ENCODE assay signal across 1 cellular context in the genomic region with DNA sequence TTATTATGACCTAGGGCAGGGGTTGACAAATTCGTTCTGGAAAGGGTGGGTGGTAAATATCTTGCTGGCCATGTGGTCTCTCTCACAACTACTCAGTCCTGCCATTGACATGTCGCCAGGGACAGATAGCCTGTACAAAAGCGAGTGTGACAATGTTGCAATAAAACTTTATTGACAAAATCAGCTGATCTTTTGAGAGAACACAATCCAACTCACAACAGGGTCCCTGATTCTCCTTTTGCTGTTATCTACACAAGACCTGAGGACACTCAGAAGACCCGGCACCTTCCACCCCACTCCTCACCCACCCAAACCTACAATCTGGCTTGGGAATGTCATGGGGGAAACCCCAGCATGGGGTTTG.
TF ChIP-seq lines count a peak whose summit lies in the region.

No MANE protein-coding gene starts in this region.

TF ChIP-seq in K562, 482 proteins besides CTCF, POLR2A, EP300 and RAD21:
- no peak for TF ChIP-seq RHOXF2B (CRISPR knock-in tag; conservative IDR thresholded peaks at IDR 0.05)
- TF ChIP-seq ZBTB40 (IDR thresholded peaks at IDR 0.05), result peak; percentile 83
- no peak for TF ChIP-seq ZBTB40 (CRISPR knock-in tag; IDR thresholded peaks at IDR 0.05)
TF ChIP-seq in K562: peak in this region for 1.
